9 cellular contexts compared by ENCODE assay signal in the genomic region with DNA sequence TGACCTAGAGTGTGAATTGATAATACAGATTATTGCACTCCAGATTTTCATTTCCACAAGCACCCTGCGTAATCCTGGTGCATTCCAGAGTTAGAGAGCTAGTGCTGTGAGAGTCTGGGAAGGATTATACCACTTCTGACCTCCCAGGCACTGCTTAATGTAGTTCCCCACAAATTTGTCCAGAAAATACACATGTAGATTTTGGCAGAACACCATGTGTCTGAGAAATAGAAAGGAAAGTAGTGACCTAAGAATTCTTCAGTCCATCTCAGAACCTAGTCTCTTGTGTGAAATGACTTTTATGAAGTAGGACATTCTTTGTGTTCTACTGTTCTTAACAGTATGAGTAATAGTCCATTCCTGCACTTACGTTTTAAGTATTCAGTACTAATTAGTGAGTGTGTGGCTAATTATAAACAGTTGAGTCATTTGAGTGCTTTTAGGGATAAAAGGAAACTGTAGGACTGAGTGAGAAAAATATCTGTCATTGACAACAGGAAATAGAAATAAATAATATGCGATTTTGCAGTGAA. TPM values are rescaled to one million over a fixed set of nuclear protein-coding genes. Genes with fewer than 3 reads are reported as not detected.
DNase-seq lines count a peak whose midpoint lies in the region; ATAC-seq and TF ChIP-seq lines count a peak whose summit lies in the region.
"Had no signal": no experiment of that assay in that cellular context is flagged by ENCODE, and none has a peak within 500 bp of the region (broad histone marks: within the 10 kb centered on the region; RNA-seq: fewer than 3 reads in every experiment).

No MANE protein-coding gene starts in this region.

- ATAC-seq in left cardiac atrium: peak; percentile 68 to 94
- no peak for ATAC-seq in GM18502 (IDR thresholded peaks at IDR 0.05; ENCODE audit: poor library complexity, unreplicated experiment)

- DNase-seq in HCEC 1CT: peak; percentile 74
- DNase-seq in astrocyte of the hippocampus (ENCODE audit: low read depth, low spot score): peak; percentile 91
- no peak for DNase-seq in left cardiac atrium
- no peak for DNase-seq in smooth muscle cell (lab: John Stamatoyannopoulos, UW; ENCODE audit: unreplicated experiment)
- DNase-seq in stimulated activated naive CD4-positive, alpha-beta T cell treated with Interleukin-2 at 50 U/mL for 16 hours (lab: John Stamatoyannopoulos, UW): no peak
- no peak for DNase-seq in DMS79 (lab: John Stamatoyannopoulos, UW)
- DNase-seq in T-helper 9 cell: no peak
- DNase-seq: naive B cell had no signal

- intact Hi-C loops in left cardiac atrium (cut with DNase I): no loop called here

- peaks cover 25% of the 10 kb centered on the region for H3F3A ChIP-seq in smooth muscle cell (ENCODE audit: low read depth)

- peak overlapping the region; percentile 42 for H3K4me2 ChIP-seq in smooth muscle cell

- no peak overlapping the region for H2AFZ ChIP-seq in smooth muscle cell (ENCODE audit: low read depth)

- H3K36me3 ChIP-seq in smooth muscle cell (ENCODE audit: low read depth): no peaks in the 10 kb centered on the region

- H4K20me1 ChIP-seq in smooth muscle cell (ENCODE audit: low read depth): peaks cover 37% of the 10 kb centered on the region

- peak overlapping the region; percentile 29 for H3K9ac ChIP-seq in smooth muscle cell (ENCODE audit: low read depth)

- peak overlapping the region; percentile 81 for H3K27ac ChIP-seq in smooth muscle cell (ENCODE audit: low read depth)

- no peaks in the 10 kb centered on the region for H3K9me3 ChIP-seq in smooth muscle cell (replicated peaks; ENCODE audit: low read depth)

- H3K4me1 ChIP-seq in smooth muscle cell (ENCODE audit: low read depth): no peaks in the 10 kb centered on the region

- WGBS in smooth muscle cell (ENCODE audit: low lambda C conversion rate): 25% methylated on average over 3 of the region's 3 CpGs

- H3K4me3 ChIP-seq in smooth muscle cell: peak overlapping the region; percentile 7

- no peak for TF ChIP-seq CTCF in smooth muscle cell (IDR thresholded peaks at IDR 0.05; ENCODE audit: borderline replicate concordance, insufficient read depth, poor library complexity, severe bottlenecking)

- H3K27me3 ChIP-seq in smooth muscle cell (ENCODE audit: low read depth): no peaks in the 10 kb centered on the region

- H3K79me2 ChIP-seq in smooth muscle cell (ENCODE audit: low read depth): peaks cover 10% of the 10 kb centered on the region

RNA-seq across cellular contexts. Expression of a gene that starts 27.8 kb away (rescaled TPM):
- total RNA-seq in left cardiac atrium: 10 to 100 TPM in 1 of 2 donors, 1 to 10 TPM in 1; 9.2 to 15.6 TPM
- total RNA-seq in smooth muscle cell: 19.6 and 20.9 TPM in 2 replicates
- polyA plus RNA-seq in smooth muscle cell: 7.4 and 11.0 TPM in 2 replicates

Comparison
In these comparisons a context has a peak if more than half of its experiments do, and no peak if none do; other contexts are left out.
1. DNase-seq: peak in HCEC 1CT (single experiment) and astrocyte of the hippocampus (single experiment); none in left cardiac atrium (single experiment), smooth muscle cell (single experiment), stimulated activated naive CD4-positive, alpha-beta T cell treated with Interleukin-2 at 50 U/mL for 16 hours (single experiment), DMS79 (single experiment) and T-helper 9 cell (single experiment).